ENCODE assay signal across 27 cellular contexts in the genomic region with DNA sequence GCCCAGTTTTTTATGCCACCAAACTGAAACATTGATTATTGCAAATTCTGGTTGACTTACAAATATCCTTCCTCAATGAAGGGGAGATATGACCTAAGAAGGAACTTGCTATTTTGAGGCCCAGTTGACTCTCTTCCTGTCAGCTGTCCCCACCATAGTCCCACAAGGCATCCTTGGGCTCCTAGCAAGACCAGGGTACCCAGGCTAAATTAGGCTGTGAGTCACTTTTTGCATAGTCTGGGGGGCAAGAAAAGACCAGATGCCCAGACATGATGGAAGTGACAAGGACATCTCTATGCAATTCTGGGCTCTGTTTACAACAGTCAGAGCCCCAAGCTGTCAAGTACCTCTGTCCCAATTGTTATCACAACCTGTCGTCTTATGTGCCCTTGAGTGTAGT.
"Had no signal": no experiment of that assay in that cellular context is flagged by ENCODE, and none has a peak within 500 bp of the region (broad histone marks: within the 10 kb centered on the region; RNA-seq: fewer than 3 reads in every experiment).

No MANE protein-coding gene starts in this region.

- H3K36me3 ChIP-seq: ovary, right lobe of liver, stomach, thyroid gland, vagina had no signal

- H3K27me3 ChIP-seq: ovary, right lobe of liver, thyroid gland, vagina had no signal

- DNase-seq: dorsolateral prefrontal cortex; effector CD4-positive, alpha-beta T cell; hypothalamus; immature natural killer cell; islet precursor cell; kidney glomerular epithelial cell; left colon; left ventricle myocardium superior; mesenchymal stem cell; mucosa of descending colon; naive thymus-derived CD8-positive, alpha-beta T cell; nephron progenitor cell; ovary; right lobe of liver; stimulated activated CD4-positive, alpha-beta T cell treated with anti-CD3 and anti-CD28 coated beads, Interleukin-12 subunit alpha, Interleukin-12 subunit beta, amount 100 ng/mL, for 4 hours; stimulated activated CD4-positive, alpha-beta T cell treated with anti-CD3 and anti-CD28 coated beads, Interleukin-2, amount 100 ng/mL, for 24 hours; stimulated activated CD4-positive, alpha-beta T cell treated with anti-CD3 and anti-CD28 coated beads, Interleukin-4, amount 100 ng/mL, for 24 hours; stimulated activated naive CD4-positive, alpha-beta T cell treated with Interleukin-2 at 50 U/mL for 16 hours; stomach; thyroid gland; trophoblast cell had no signal

- H3K9me3 ChIP-seq: mucosa of descending colon, ovary, right lobe of liver, stomach, thyroid gland, vagina had no signal

- H3K4me1 Mint-ChIP-seq: immature natural killer cell; mesothelial cell of epicardium; naive thymus-derived CD8-positive, alpha-beta T cell; stimulated activated effector memory CD8-positive, alpha-beta T cell treated with anti-CD3 and anti-CD28 coated beads, Interleukin-12 subunit alpha, Interleukin-12 subunit beta, amount 100 ng/mL, for 72 hours had no signal

- H3K27ac ChIP-seq: dorsolateral prefrontal cortex, ovary, right lobe of liver, stomach, thyroid gland, vagina had no signal

- H3K4me1 ChIP-seq: right lobe of liver, stomach, thyroid gland, vagina had no signal

- H3K4me2 ChIP-seq: smooth muscle cell had no signal

- H3K27ac Mint-ChIP-seq: immature natural killer cell; mesothelial cell of epicardium; naive thymus-derived CD8-positive, alpha-beta T cell; nephron progenitor cell; progenitor cell of endocrine pancreas; stimulated activated effector memory CD8-positive, alpha-beta T cell treated with anti-CD3 and anti-CD28 coated beads, Interleukin-12 subunit alpha, Interleukin-12 subunit beta, amount 100 ng/mL, for 72 hours had no signal

- ATAC-seq: left colon; left ventricle myocardium superior; mucosa of descending colon; naive thymus-derived CD8-positive, alpha-beta T cell; right lobe of liver; stimulated activated effector memory CD8-positive, alpha-beta T cell treated with anti-CD3 and anti-CD28 coated beads, Interleukin-12 subunit alpha, Interleukin-12 subunit beta, amount 100 ng/mL, for 72 hours had no signal

- H3K4me3 Mint-ChIP-seq: immature natural killer cell; mesothelial cell of epicardium; naive thymus-derived CD8-positive, alpha-beta T cell; nephron progenitor cell; stimulated activated effector memory CD8-positive, alpha-beta T cell treated with anti-CD3 and anti-CD28 coated beads, Interleukin-12 subunit alpha, Interleukin-12 subunit beta, amount 100 ng/mL, for 72 hours had no signal

- H3K9me3 Mint-ChIP-seq: immature natural killer cell; mesothelial cell of epicardium; naive thymus-derived CD8-positive, alpha-beta T cell; stimulated activated effector memory CD8-positive, alpha-beta T cell treated with anti-CD3 and anti-CD28 coated beads, Interleukin-12 subunit alpha, Interleukin-12 subunit beta, amount 100 ng/mL, for 72 hours had no signal

- H3K4me3 ChIP-seq: dorsolateral prefrontal cortex, lung, mucosa of descending colon, ovary, right lobe of liver, smooth muscle cell, stomach, thyroid gland, vagina had no signal

- H3K36me3 Mint-ChIP-seq: immature natural killer cell; mesothelial cell of epicardium; naive thymus-derived CD8-positive, alpha-beta T cell; stimulated activated effector memory CD8-positive, alpha-beta T cell treated with anti-CD3 and anti-CD28 coated beads, Interleukin-12 subunit alpha, Interleukin-12 subunit beta, amount 100 ng/mL, for 72 hours had no signal
